Comparison of ENCODE assay signal across 27 cellular contexts in the genomic region with DNA sequence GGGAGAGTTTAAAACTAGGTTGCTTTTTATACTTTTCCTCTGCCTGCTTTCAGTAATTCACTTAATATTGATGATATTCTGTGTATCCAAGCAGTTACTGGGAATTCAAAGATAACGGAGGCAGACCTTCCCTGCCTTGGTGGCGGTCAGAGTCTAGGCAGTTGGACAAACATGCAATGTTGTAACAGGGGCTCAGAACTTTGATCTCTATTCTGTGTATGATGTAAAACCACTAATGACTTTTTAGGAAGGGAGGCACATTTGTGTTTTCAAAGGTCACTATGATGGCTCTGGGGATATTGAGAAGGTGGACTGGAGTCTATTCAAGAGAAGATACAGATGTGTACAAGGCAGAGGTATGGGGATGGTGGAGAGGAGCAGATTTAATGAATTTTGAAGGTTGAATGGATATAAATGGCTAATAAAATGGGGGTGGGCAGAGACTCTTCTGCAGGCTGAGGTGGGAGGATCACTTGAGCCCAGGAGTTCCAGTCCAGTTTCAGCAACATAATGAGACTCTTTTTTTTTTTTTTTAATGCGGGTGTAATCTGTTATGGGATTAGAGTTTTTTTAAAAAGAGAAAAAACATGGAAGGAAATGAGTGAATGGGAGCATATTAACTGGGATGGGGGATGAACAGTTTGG. TPM values are rescaled to one million over a fixed set of nuclear protein-coding genes. Genes with fewer than 3 reads are reported as not detected.
A peak's percentile ranks its signal among the peaks of the same experiment; 100 is the strongest.
DNase-seq lines count a peak whose midpoint lies in the region; ATAC-seq and TF ChIP-seq lines count a peak whose summit lies in the region.
"Had no signal": no experiment of that assay in that cellular context is flagged by ENCODE, and none has a peak within 500 bp of the region (broad histone marks: within the 10 kb centered on the region; RNA-seq: fewer than 3 reads in every experiment).

No MANE protein-coding gene starts in this region.

- H3K27ac Mint-ChIP-seq in type B pancreatic cell = peak overlapping the region; percentile 58
- H3K27ac Mint-ChIP-seq: CD4-positive, alpha-beta T cell; IgD-negative memory B cell had no signal

- no peak overlapping the region for H2BK15ac ChIP-seq in mesenchymal stem cell (ENCODE audit: low read depth, poor library complexity, severe bottlenecking)

- H4K91ac ChIP-seq in mesenchymal stem cell (ENCODE audit: low read length) = no peak overlapping the region

- H2AFZ ChIP-seq in mesenchymal stem cell (ENCODE audit: low read depth, low read length) = no peak overlapping the region

- ATAC-seq in left colon = peak; percentile 43
- ATAC-seq: HCT116 had no signal

- peak overlapping the region; percentile 25 for H3K4me3 Mint-ChIP-seq in type B pancreatic cell
- H3K4me3 Mint-ChIP-seq: CD4-positive, alpha-beta T cell; IgD-negative memory B cell had no signal

- no peaks in the 10 kb centered on the region for H3K27me3 ChIP-seq in mesenchymal stem cell (ENCODE audit: control insufficient read depth in 1 of 2, insufficient read depth in 1 of 2, low read length in 2 of 2)
- H3K27me3 ChIP-seq: BLaER1, Peyer's patch, SJCRH30 had no signal

- peaks cover 20% of the 10 kb centered on the region for H3K4me1 Mint-ChIP-seq in type B pancreatic cell (ENCODE audit: unreplicated experiment)

- intact Hi-C loops in left colon (cut with DNase I, micrococcal nuclease) = no loop called here

- H3K4me3 ChIP-seq in mesenchymal stem cell (ENCODE audit: insufficient read depth in 1 of 2, low read depth in 1 of 2, low read length in 2 of 2) = no peak overlapping the region
- H3K4me3 ChIP-seq: BLaER1, Peyer's patch, SJCRH30 had no signal

- H2AK5ac ChIP-seq in mesenchymal stem cell (ENCODE audit: low read length, severe bottlenecking) = peak overlapping the region; percentile 15

- H3K9me3 ChIP-seq in mesenchymal stem cell (ENCODE audit: control insufficient read depth, low read length) = no peaks in the 10 kb centered on the region
- H3K9me3 ChIP-seq: BLaER1, Peyer's patch had no signal

- H3K4me1 ChIP-seq in mesenchymal stem cell (ENCODE audit: control insufficient read depth, insufficient read depth, low read depth, low read length) = peaks cover 3% of the 10 kb centered on the region
- H3K4me1 ChIP-seq: Peyer's patch had no signal

- peak overlapping the region; percentile 96 for H3K27ac ChIP-seq in mesenchymal stem cell (ENCODE audit: low read length, poor library complexity, severe bottlenecking)
- H3K27ac ChIP-seq: BLaER1, SJCRH30 had no signal

- DNase-seq in SW480 (ENCODE audit: low spot score) (peak; percentile 85), left colon (no peak), mesenchymal stem cell (no peak), type B pancreatic cell (ENCODE audit: extremely low spot score, unreplicated experiment) (no peak), kidney tubule cell (ENCODE audit: low spot score) (no peak), DMS53 (lab: John Stamatoyannopoulos, UW) (no peak), GM20000 (ENCODE audit: low spot score) (no peak)
- DNase-seq: CD4-positive, alpha-beta T cell; COR-L47; GDM1; Karpas-422; MV-4-11; NCI-H1105 treated with DMSO at 0.1 percent for 48 hours; NCI-H1694; NCI-H2081; NCI-H2171; NCI-H524 treated with DMSO at 0.1 percent for 48 hours; NCI-H82; Peyer's patch; SJCRH30 had no signal

- H3K27me3 Mint-ChIP-seq in type B pancreatic cell = no peaks in the 10 kb centered on the region
- H3K27me3 Mint-ChIP-seq: CD4-positive, alpha-beta T cell; IgD-negative memory B cell had no signal

- no peak overlapping the region for H3K4me2 ChIP-seq in mesenchymal stem cell (ENCODE audit: low read length, poor library complexity, severe bottlenecking)
- H3K4me2 ChIP-seq: BLaER1 had no signal

- WGBS in mesenchymal stem cell = 99% methylated on average over 3 of the region's 3 CpGs

- no peak overlapping the region for H3K23ac ChIP-seq in mesenchymal stem cell (ENCODE audit: low read length in 2 of 2)

- no peak overlapping the region for H3K4ac ChIP-seq in mesenchymal stem cell (ENCODE audit: low read depth in 1 of 2, low read length in 2 of 2)

- peak overlapping the region; percentile 2 for H2BK5ac ChIP-seq in mesenchymal stem cell (ENCODE audit: low read depth, low read length, poor library complexity, severe bottlenecking)

- H3K14ac ChIP-seq in mesenchymal stem cell (ENCODE audit: low read length in 2 of 2) = no peak overlapping the region

- H3K79me1 ChIP-seq in mesenchymal stem cell (replicated peaks; ENCODE audit: low read length, poor library complexity, severe bottlenecking) = peaks cover 1% of the 10 kb centered on the region

- no peaks in the 10 kb centered on the region for H3K36me3 ChIP-seq in mesenchymal stem cell (ENCODE audit: control insufficient read depth in 1 of 2, insufficient read depth in 2 of 2, low read depth in 1 of 2, low read length in 2 of 2)
- H3K36me3 ChIP-seq: BLaER1, Peyer's patch, SJCRH30 had no signal

- no peak overlapping the region for H3K18ac ChIP-seq in mesenchymal stem cell (ENCODE audit: low read depth in 1 of 2, low read length in 2 of 2)

- no peaks in the 10 kb centered on the region for H3K36me3 Mint-ChIP-seq in type B pancreatic cell
- H3K36me3 Mint-ChIP-seq: IgD-negative memory B cell had no signal

- H2BK12ac ChIP-seq in mesenchymal stem cell (ENCODE audit: low read length in 2 of 2) = no peak overlapping the region

- H2BK120ac ChIP-seq in mesenchymal stem cell (ENCODE audit: low read depth, low read length) = no peak overlapping the region

- no peak for TF ChIP-seq CTCF in type B pancreatic cell (conservative IDR thresholded peaks at IDR 0.05)
- TF ChIP-seq CTCF in GM20000 (IDR thresholded peaks at IDR 0.05; ENCODE audit: extremely low read depth, missing control alignments) = no peak

- H4K8ac ChIP-seq in mesenchymal stem cell (ENCODE audit: low read length) = no peak overlapping the region

- H3K9me3 Mint-ChIP-seq in type B pancreatic cell = no peaks in the 10 kb centered on the region
- H3K9me3 Mint-ChIP-seq: CD4-positive, alpha-beta T cell; IgD-negative memory B cell had no signal

- H3K9ac ChIP-seq in mesenchymal stem cell (ENCODE audit: low read length) = no peak overlapping the region
- H3K9ac ChIP-seq: BLaER1 had no signal

RNA-seq across cellular contexts. Expression of gene PON2, which starts 5.7 kb away (rescaled TPM):
- total RNA-seq in left colon (100 to 1,000 TPM; 106 to 181 TPM), type B pancreatic cell (ENCODE audit: low replicate concordance) (45.4 and 79.2 TPM in 2 replicates)
- 141 TPM for polyA plus RNA-seq in mesenchymal stem cell (2013, experiment 1 of 2)
- 142 TPM for polyA plus RNA-seq in mesenchymal stem cell (2013, experiment 2 of 2)
- total RNA-seq: OCI-LY7 had no signal

RNA-seq across cellular contexts. Expression of gene PON3, which starts 44.3 kb away (rescaled TPM):
- total RNA-seq in left colon (1 to 10 TPM; 4.0 to 5.6 TPM), type B pancreatic cell (ENCODE audit: low replicate concordance) (0.17 and 1.2 TPM in 2 replicates)
- polyA plus RNA-seq in mesenchymal stem cell (2013, experiment 1 of 2) = not detected
- polyA plus RNA-seq in mesenchymal stem cell (2013, experiment 2 of 2) = not detected
- total RNA-seq: CD4-positive, alpha-beta T cell; Daoy; H1; OCI-LY7; SJCRH30 had no signal
- polyA plus RNA-seq: H1, IgD-negative memory B cell had no signal

RNA-seq across cellular contexts. Expression of gene ASB4, which starts 45.2 kb away (rescaled TPM):
- total RNA-seq in left colon (under 1 TPM; 0.40 to 0.56 TPM), type B pancreatic cell (ENCODE audit: low replicate concordance) (0.07 and 0.31 TPM in 2 replicates)
- 0.03 TPM for polyA plus RNA-seq in mesenchymal stem cell (2013, experiment 1 of 2)
- not detected for polyA plus RNA-seq in mesenchymal stem cell (2013, experiment 2 of 2)
- total RNA-seq: CD4-positive, alpha-beta T cell; H1; M059J; OCI-LY7 had no signal
- polyA plus RNA-seq: H1, IgD-negative memory B cell had no signal
